ENCODE assay signal across 8 cellular contexts in the genomic region with DNA sequence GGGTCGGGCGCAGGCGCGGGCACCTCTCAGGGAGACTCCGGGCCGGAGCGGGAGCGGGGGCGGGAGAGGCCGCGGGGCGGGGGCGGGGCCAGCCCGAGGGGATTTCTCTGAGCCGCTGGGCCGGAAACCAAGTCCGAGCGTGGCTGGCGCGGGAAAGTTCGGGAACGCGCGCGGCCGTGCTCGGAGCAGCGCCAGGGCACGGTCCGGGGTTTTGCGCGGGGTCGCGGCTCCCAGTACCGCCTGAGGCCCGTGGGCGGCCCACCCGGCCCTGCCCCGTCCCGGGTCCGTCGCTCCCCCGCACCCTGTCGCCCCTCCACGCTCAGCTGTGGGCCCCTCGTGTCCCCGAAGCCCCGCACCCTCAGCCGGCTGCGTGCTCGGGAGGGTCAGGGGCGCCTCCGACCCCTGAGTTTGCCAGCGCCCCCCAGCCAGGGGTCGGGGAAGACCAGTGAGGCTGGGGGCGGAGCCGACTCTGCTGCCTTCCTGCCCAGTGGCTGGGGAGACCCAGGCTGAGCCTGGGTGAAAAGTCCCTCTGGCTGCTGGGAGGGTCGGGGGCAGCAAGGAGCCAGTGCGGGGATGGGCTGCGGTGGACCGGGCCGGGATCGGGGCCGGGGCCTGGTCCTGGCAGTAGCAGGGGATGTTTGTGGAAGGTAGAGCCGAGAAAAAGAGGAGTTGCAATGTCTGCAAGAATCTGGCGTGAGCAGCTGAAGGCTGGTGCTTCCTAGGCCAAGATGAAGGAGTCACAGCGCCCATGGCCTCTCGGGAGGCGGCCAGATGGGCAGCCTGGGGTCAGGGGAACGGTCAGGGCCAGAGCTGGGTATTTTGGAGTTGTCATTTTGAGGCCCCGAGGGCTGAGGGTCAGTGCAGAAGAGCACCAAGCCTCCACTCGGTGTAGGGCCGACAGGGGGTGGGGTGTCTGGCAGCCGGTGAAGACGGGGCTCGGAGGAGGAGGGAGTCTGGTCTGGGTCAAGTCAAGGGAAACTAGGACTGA. TPM values are rescaled to one million over a fixed set of nuclear protein-coding genes. Genes with fewer than 3 reads are reported as not detected.
DNase-seq lines count a peak whose midpoint lies in the region; ATAC-seq and TF ChIP-seq lines count a peak whose summit lies in the region.

No MANE protein-coding gene starts in this region.

- intact Hi-C loops in vagina (cut with DNase I) = no loop called here

- H3K9me3 ChIP-seq in vagina = no peaks in the 10 kb centered on the region

- DNase-seq in ELF-1 (ENCODE audit: low read depth, low spot score) (peak; percentile 54), epidermal melanocyte (ENCODE audit: insufficient read length, low spot score) (peak; percentile 84), myocyte (ENCODE audit: low read depth) (peak; percentile 28), vagina (ENCODE audit: extremely low spot score in 2 of 2) (peak in 1 of 2 donors; percentile 83), NCI-H187 (lab: John Stamatoyannopoulos, UW) (no peak)

- H3K36me3 ChIP-seq in vagina = no peaks in the 10 kb centered on the region

- H3K4me3 ChIP-seq in vagina = peak overlapping the region; percentile 94 to 97

- peak in 1 of 3 experiments; percentile 9 for TF ChIP-seq CTCF in vagina (IDR thresholded peaks at IDR 0.05)

- ATAC-seq in GM19438 (IDR thresholded peaks at IDR 0.05; ENCODE audit: low read depth, unreplicated experiment) (peak; percentile 28), HG03520 (IDR thresholded peaks at IDR 0.05; ENCODE audit: unreplicated experiment) (peak; percentile 17)
- peak; percentile 14 to 18 for ATAC-seq in activated CD4-positive, CD25-positive, alpha-beta regulatory T cell treated with anti-CD3 and anti-CD28 coated beads, Interleukin-2, amount 50 U/mL, for 24 hours

- H3K27ac ChIP-seq in vagina = peak overlapping the region; percentile 88

- H3K27me3 ChIP-seq in vagina = no peaks in the 10 kb centered on the region

- TF ChIP-seq POLR2A in vagina (IDR thresholded peaks at IDR 0.05) = no peak

- peaks cover 36% of the 10 kb centered on the region for H3K4me1 ChIP-seq in vagina

RNA-seq across cellular contexts. Expression of a gene that starts 0.6 kb away (rescaled TPM):
- total RNA-seq in myocyte = 7.0 and 31.0 TPM in 2 replicates
- 8.9 TPM for polyA plus RNA-seq in myocyte (2012)
- total RNA-seq in vagina = 12.8 TPM

RNA-seq across cellular contexts. Expression of a gene that starts 20.8 kb away (rescaled TPM):
- total RNA-seq in myocyte (353 and 413 TPM in 2 replicates), vagina (257 TPM)
- polyA plus RNA-seq in myocyte (2012) = 610 TPM

RNA-seq across cellular contexts. Expression of a gene that starts 34.8 kb away (rescaled TPM):
- total RNA-seq in myocyte (2.9 and 3.4 TPM in 2 replicates), vagina (3.2 TPM)
- polyA plus RNA-seq in myocyte (2012) = 5.0 TPM

RNA-seq across cellular contexts. Expression of a gene that starts 37.7 kb away (rescaled TPM):
- total RNA-seq in myocyte (106 and 131 TPM in 2 replicates), vagina (38.1 TPM)
- 326 TPM for polyA plus RNA-seq in myocyte (2012)

RNA-seq across cellular contexts. Expression of a gene that starts 44.6 kb away (rescaled TPM):
- total RNA-seq in myocyte (2.7 and 6.5 TPM in 2 replicates), vagina (1.2 TPM)
- 8.1 TPM for polyA plus RNA-seq in myocyte (2012)

Comparison
In these comparisons a context has a peak if more than half of its experiments do, and no peak if none do; other contexts are left out.
1. DNase-seq: peak in ELF-1 (single experiment), epidermal melanocyte (single experiment) and myocyte (single experiment); none in NCI-H187 (0 of 2).
2. Peak in every context shown above with its lines, with median percentiles within 50 percentile points of each other: ATAC-seq.